Comparison of ENCODE assay signal across 23 cellular contexts in genomic region chr5:39299962-39300361, GRCh38.
"Had no signal": no experiment of that assay in that cellular context is flagged by ENCODE, and none has a peak within 500 bp of the region (broad histone marks: within the 10 kb centered on the region; RNA-seq: fewer than 3 reads in every experiment).

No MANE protein-coding gene starts in this region.

- H3K27ac ChIP-seq: KMS-11, Peyer's patch, SJCRH30 had no signal

- H3K4me2 ChIP-seq: KMS-11 had no signal

- H3K4me1 ChIP-seq: Peyer's patch, SJCRH30 had no signal

- H3K36me3 ChIP-seq: Peyer's patch, SJCRH30 had no signal

- H3K27me3 ChIP-seq: Peyer's patch, SJCRH30 had no signal

- H3K9me3 ChIP-seq: Peyer's patch, SJCRH30 had no signal

- H3K9ac ChIP-seq: KMS-11 had no signal

- FAIRE-seq: K562 had no signal

- H3K4me3 ChIP-seq: K562, Peyer's patch, SJCRH30 had no signal

- ATAC-seq: K562, PC-3, Right ventricle myocardium inferior, SK-N-SH treated with all-trans-retinoic acid at 6 μM for 48 hours had no signal

- DNase-seq: Kasumi-1; MM.1S; NCI-H1092 treated with DMSO at 0.1 percent for 48 hours; NCI-H1436; NCI-H187; NCI-H2029; NCI-H2081 treated with DMSO at 0.1 percent for 48 hours; NCI-H2171; NCI-H226; NCI-H446; NCI-H510A; NCI-H524 treated with DMSO at 0.1 percent for 48 hours; NCI-H69; NCI-H774; NK-92 treated with Interleukin-12 subunit alpha and Interleukin-12 subunit beta, amount 100 ng/mL, for 24 hours; PC-3; Peyer's patch; SHP77 treated with DMSO at 0.1 percent for 48 hours; SJCRH30 had no signal
